Comparison of ENCODE assay signal across 19 cellular contexts in genomic region chr12:108267449-108267848, GRCh38.
DNase-seq lines count a peak whose midpoint lies in the region; ATAC-seq, FAIRE-seq and TF ChIP-seq lines count a peak whose summit lies in the region.
"Had no signal": no experiment of that assay in that cellular context is flagged by ENCODE, and none has a peak within 500 bp of the region (broad histone marks: within the 10 kb centered on the region; RNA-seq: fewer than 3 reads in every experiment).

No MANE protein-coding gene starts in this region.

- no peak for TF ChIP-seq RAD21 in GM12878 (IDR thresholded peaks at IDR 0.05; ENCODE audit: insufficient read depth, low read depth, low read length)

- SMC1A ChIA-PET in GM12878 (lab: Charles Lee; ENCODE audit: uncharacterized antibody, unreplicated experiment): interaction anchor here (0.7 kb wide), 1 partner anchor 106 kb away, joined by 3 read pairs; no protein-coding TSS in a partner anchor

- H3K36me3 ChIP-seq in HEK293 (ENCODE audit: control insufficient read depth in 2 of 2, insufficient read depth in 1 of 2, low read length in 2 of 2) (no peaks in the 10 kb centered on the region), GM12878 (ENCODE audit: control insufficient read depth in 2 of 2, insufficient read depth in 2 of 2, low read length in 1 of 2) (no peaks in the 10 kb centered on the region)
- H3K36me3 ChIP-seq: HAP-1 had no signal

- POLR2A ChIA-PET in HEK293 (lab: Yijun Ruan, JAX) (no interaction called here), GM12878 (lab: Charles Lee) (no interaction called here)

- TF ChIP-seq EP300 in GM12878 (IDR thresholded peaks at IDR 0.05; ENCODE audit: borderline replicate concordance in 1 of 2, control insufficient read depth in 1 of 2, low read depth in 2 of 2, low read length in 2 of 2): no peak

- no peaks in the 10 kb centered on the region for H3K4me1 ChIP-seq in HEK293 (ENCODE audit: control insufficient read depth, insufficient read depth, low read length)
- peaks cover 5% of the 10 kb centered on the region; the same call in 1 of the 2 replicates for H3K4me1 ChIP-seq in GM12878 (ENCODE audit: control insufficient read depth, insufficient read depth, low read length)
- H3K4me1 ChIP-seq: HAP-1 had no signal

- CTCF ChIA-PET in HEK293 (lab: Yijun Ruan, JAX) (no interaction called here), GM12878 (lab: Yijun Ruan, JAX) (no interaction called here)

- peak; percentile 33 for FAIRE-seq in GM12891 (lab: Jason Lieb, UNC)
- FAIRE-seq in GM12878 (lab: Jason Lieb, UNC): no peak
- FAIRE-seq: G401.6, GM18507, H54 had no signal

- no TSS peak for BruUV-seq in GM12878 (replicated peaks; lab: Mats Ljungman, UMichigan)

- no peaks in the 10 kb centered on the region for H4K20me1 ChIP-seq in GM12878 (ENCODE audit: control insufficient read depth, insufficient read depth)

- H2AFZ ChIP-seq in GM12878 (ENCODE audit: control insufficient read depth, low read depth, low read length): no peak overlapping the region

- no peaks in the 10 kb centered on the region for H3K9me3 ChIP-seq in HEK293 (ENCODE audit: control insufficient read depth, insufficient read depth, low read depth, low read length)
- H3K9me3 ChIP-seq in GM12878 (replicated peaks; ENCODE audit: control insufficient read depth, insufficient read depth, low read length): no peaks in the 10 kb centered on the region; the same call in 2 of the 3 replicates
- H3K9me3 ChIP-seq: HAP-1 had no signal

- no peak for DNase-seq in GM12891 (ENCODE audit: insufficient read length, low spot score)
- no peak for DNase-seq in GM12878 (ENCODE audit: low read depth, low spot score)
- no peak for DNase-seq in SHP77 treated with DMSO at 0.1 percent for 48 hours (lab: John Stamatoyannopoulos, UW)
- DNase-seq in posterior cingulate gyrus: no peak
- DNase-seq in DMS79 (lab: John Stamatoyannopoulos, UW): no peak
- DNase-seq: 8988T; C1 segment of cervical spinal cord; Calu3; CD4-positive, alpha-beta memory T cell; COR-L47; DMS53; DND-41; GOT3 had no signal

- H3K27me3 ChIP-seq in GM12878 (replicated peaks in 1 of 2; ENCODE audit: control insufficient read depth in 2 of 2, insufficient read depth in 2 of 2, low read length in 1 of 2): no peaks in the 10 kb centered on the region

- WGBS in GM12878 (ENCODE audit: insufficient coverage, insufficient replicate concordance, low lambda C conversion rate, missing lambda C conversion rate): 2% methylated on average over 4 of the region's 4 CpGs

- TF ChIP-seq POLR2A in GM12891 (IDR thresholded peaks at IDR 0.05; ENCODE audit: low read depth, low read length) (no peak), GM12878 (IDR thresholded peaks at IDR 0.05; ENCODE audit: low read depth, low read length) (no peak)

- intact Hi-C loops in GM12878 (cut with micrococcal nuclease; ENCODE audit: unreplicated experiment): no loop called here
- intact Hi-C loops in posterior cingulate gyrus (cut with DNase I): no loop called here

- TF ChIP-seq CTCF in HEK293 (tag by site-specific recombination; IDR thresholded peaks at IDR 0.05): no peak
- no peak for TF ChIP-seq CTCF in GM12878 (IDR thresholded peaks at IDR 0.05 in 2 of 3, conservative IDR thresholded peaks at IDR 0.05 in 1 of 3; ENCODE audit: control insufficient read depth in 2 of 3, extremely low read depth in 1 of 3, insufficient read depth in 1 of 3, low read depth in 3 of 3, low read length in 3 of 3)

- H3K27ac ChIP-seq in HEK293 (ENCODE audit: extremely low read depth, low read depth, low read length) (no peak overlapping the region), GM12878 (ENCODE audit: control insufficient read depth, insufficient read depth) (no peak overlapping the region)

- no peak overlapping the region for H3K4me3 ChIP-seq in HEK293 (ENCODE audit: low read depth, low read length)
- no peak overlapping the region for H3K4me3 ChIP-seq in GM12878
- H3K4me3 ChIP-seq: HAP-1 had no signal

- no peak overlapping the region for H3K4me2 ChIP-seq in GM12878 (ENCODE audit: control insufficient read depth, insufficient read depth)

- RAD21 ChIA-PET in GM12878 (lab: Charles Lee; ENCODE audit: unreplicated experiment): interaction anchor here (1.6 kb wide), 1 partner anchor 69 kb away, joined by 4 read pairs; no protein-coding TSS in a partner anchor

- H3K9ac ChIP-seq in GM12878 (ENCODE audit: control insufficient read depth, insufficient read depth, low read length): no peak overlapping the region

- no peaks in the 10 kb centered on the region for H3K79me2 ChIP-seq in GM12878 (ENCODE audit: control insufficient read depth, insufficient read depth, low read length)

- no peak for ATAC-seq in GM12878
- ATAC-seq in HG03378 (IDR thresholded peaks at IDR 0.05; ENCODE audit: unreplicated experiment): no peak

- in situ Hi-C loops in GM12878 (cut with MboI): no loop called here

TF ChIP-seq in GM12891, 5 proteins besides CTCF, POLR2A, EP300 and RAD21:
- TF ChIP-seq SPI1 (IDR thresholded peaks at IDR 0.05; ENCODE audit: low read depth, low read length) (no peak), POLR2AphosphoS5 (IDR thresholded peaks at IDR 0.05; ENCODE audit: low read depth, low read length) (no peak), PAX5 (IDR thresholded peaks at IDR 0.05; ENCODE audit: insufficient read depth, low read length, severe bottlenecking) (no peak), TAF1 (IDR thresholded peaks at IDR 0.05; ENCODE audit: low read depth, low read length) (no peak), POU2F2 (IDR thresholded peaks at IDR 0.05; ENCODE audit: low read depth, low read length) (no peak)

TF ChIP-seq in HEK293, 187 proteins besides CTCF, POLR2A, EP300 and RAD21:
- TF ChIP-seq BCL11A (tag by site-specific recombination; IDR thresholded peaks at IDR 0.05; ENCODE audit: low read depth) (no peak), ZNF157 (tag by site-specific recombination; IDR thresholded peaks at IDR 0.05) (no peak), REST (tag by site-specific recombination; IDR thresholded peaks at IDR 0.05) (peak; percentile 82), ZNF138 (tag by site-specific recombination; IDR thresholded peaks at IDR 0.05; ENCODE audit: borderline replicate concordance) (no peak)

TF ChIP-seq in GM12878, 131 proteins besides CTCF, POLR2A, EP300 and RAD21:
- TF ChIP-seq REST (IDR thresholded peaks at IDR 0.05; ENCODE audit: low read depth, low read length) (peak; percentile 67; the same call in 1 of the 2 replicates), SPI1 (IDR thresholded peaks at IDR 0.05; ENCODE audit: borderline replicate concordance, insufficient read depth, low read depth, low read length) (no peak)
